In the genomic region with DNA sequence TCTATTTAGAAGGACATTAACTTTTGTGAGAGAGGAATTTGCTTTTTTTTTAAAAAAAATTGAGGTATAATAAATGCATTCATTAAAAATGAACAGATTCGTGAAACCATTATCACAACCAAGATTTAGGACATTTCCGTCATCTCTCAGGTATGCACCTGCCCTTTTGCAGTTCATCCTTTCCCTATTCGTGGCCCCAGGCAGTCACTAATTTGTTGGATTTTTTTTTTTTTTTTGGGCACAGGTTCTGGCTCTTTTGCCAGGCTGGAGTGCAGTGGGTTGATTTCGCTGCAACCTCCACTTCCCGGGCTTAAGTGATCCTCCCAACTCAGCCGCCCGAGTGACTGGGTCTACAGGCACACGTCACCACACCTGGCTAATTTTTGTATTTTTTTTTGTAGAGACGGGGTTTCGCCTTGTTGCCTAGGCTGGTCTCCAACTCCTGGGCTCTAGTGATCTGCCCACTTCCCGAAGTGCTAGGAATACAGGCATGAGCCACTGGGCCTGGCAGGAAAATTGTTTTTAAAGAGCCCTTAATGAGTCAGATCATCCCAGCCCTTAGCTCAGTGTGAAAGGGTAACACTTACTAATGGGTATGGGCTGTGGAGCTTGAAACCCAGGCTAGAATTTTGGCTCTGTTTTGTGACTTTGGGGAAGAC, we compare ENCODE assay signal across 12 cellular contexts. TPM values are rescaled to one million over a fixed set of nuclear protein-coding genes. Genes with fewer than 3 reads are reported as not detected.
DNase-seq lines count a peak whose midpoint lies in the region; ATAC-seq and TF ChIP-seq lines count a peak whose summit lies in the region.
"Had no signal": no experiment of that assay in that cellular context is flagged by ENCODE, and none has a peak within 500 bp of the region (broad histone marks: within the 10 kb centered on the region; RNA-seq: fewer than 3 reads in every experiment).

No MANE protein-coding gene starts in this region.

- H3K4me1 ChIP-seq in Loucy (ENCODE audit: insufficient read depth, low read length, poor library complexity, severe bottlenecking) = peaks cover 38% of the 10 kb centered on the region

- H3K9me2 ChIP-seq in Loucy (replicated peaks; ENCODE audit: low read depth, low read length) = no peaks in the 10 kb centered on the region
- H3K9me2 ChIP-seq: SK-N-SH had no signal

- no peak overlapping the region for H3K9ac ChIP-seq in Loucy (ENCODE audit: low read depth, low read length, poor library complexity, severe bottlenecking)
- H3K9ac ChIP-seq: BLaER1 treated with 17β-estradiol and CSF1 and Interleukin-3, amounts not matched to agents 10 nM and 100 nM; parathyroid adenoma; SK-N-SH had no signal

- H3K4me3 ChIP-seq in Loucy (ENCODE audit: low read length, poor library complexity, severe bottlenecking) = no peak overlapping the region
- H3K4me3 ChIP-seq: adrenal gland; BLaER1 treated with 17β-estradiol and CSF1 and Interleukin-3, amounts not matched to agents 10 nM and 100 nM had no signal

- H3K36me3 ChIP-seq in Loucy (ENCODE audit: insufficient read depth, low read length) = peaks cover 12% of the 10 kb centered on the region; the same call in 1 of the 2 replicates
- H3K36me3 ChIP-seq: adrenal gland had no signal

- H3K4me1 Mint-ChIP-seq in chondrocyte (ENCODE audit: low read depth) (peaks cover 32% of the 10 kb centered on the region), mesothelial cell of epicardium (peaks cover 17% of the 10 kb centered on the region)
- peaks cover 29% of the 10 kb centered on the region for H3K4me1 Mint-ChIP-seq in activated CD4-positive, alpha-beta memory T cell treated with anti-CD3 and anti-CD28 coated beads, Interleukin-2, amount 10 ng/mL, durations not matched to agents 7 days and 5 days

- H3K27ac Mint-ChIP-seq in chondrocyte (ENCODE audit: unreplicated experiment) (peak overlapping the region; percentile 5), mesothelial cell of epicardium (peak overlapping the region; percentile 59)
- H3K27ac Mint-ChIP-seq in activated CD4-positive, alpha-beta memory T cell treated with anti-CD3 and anti-CD28 coated beads, Interleukin-2, amount 10 ng/mL, durations not matched to agents 7 days and 5 days = no peak overlapping the region

- no peaks in the 10 kb centered on the region for H3K27me3 ChIP-seq in Loucy (ENCODE audit: insufficient read depth, low read length, poor library complexity, severe bottlenecking)
- H3K27me3 ChIP-seq: adrenal gland; BLaER1 treated with 17β-estradiol and CSF1 and Interleukin-3, amounts not matched to agents 10 nM and 100 nM had no signal

- CTCF ChIA-PET in activated CD4-positive, alpha-beta memory T cell treated with anti-CD3 and anti-CD28 coated beads, Interleukin-2, amount 10 ng/mL, durations not matched to agents 7 days and 5 days (lab: Charles Lee) = no interaction called here

- H3F3A ChIP-seq in Loucy (ENCODE audit: low read depth) = no peaks in the 10 kb centered on the region

- H3K36me3 Mint-ChIP-seq in chondrocyte (ENCODE audit: low read depth) = no peaks in the 10 kb centered on the region
- no peaks in the 10 kb centered on the region for H3K36me3 Mint-ChIP-seq in mesothelial cell of epicardium
- peaks cover 15% of the 10 kb centered on the region for H3K36me3 Mint-ChIP-seq in activated CD4-positive, alpha-beta memory T cell treated with anti-CD3 and anti-CD28 coated beads, Interleukin-2, amount 10 ng/mL, durations not matched to agents 7 days and 5 days (ENCODE audit: low read depth)

- no peak overlapping the region for H3K4me3 Mint-ChIP-seq in chondrocyte (ENCODE audit: unreplicated experiment)
- no peak overlapping the region for H3K4me3 Mint-ChIP-seq in mesothelial cell of epicardium
- H3K4me3 Mint-ChIP-seq in activated CD4-positive, alpha-beta memory T cell treated with anti-CD3 and anti-CD28 coated beads, Interleukin-2, amount 10 ng/mL, durations not matched to agents 7 days and 5 days = no peak overlapping the region

- DNase-seq in AG20443 (ENCODE audit: low spot score) (peak; percentile 42), chondrocyte (ENCODE audit: low spot score) (no peak), mesothelial cell of epicardium (ENCODE audit: low spot score in 2 of 2, unreplicated experiment in 2 of 2) (no peak), pons (ENCODE audit: low spot score) (no peak)
- no peak for DNase-seq in stimulated activated CD4-positive, alpha-beta T cell treated with anti-CD3 and anti-CD28 coated beads, Interleukin-4, amount 100 ng/mL, for 1 hour
- no peak for DNase-seq in activated CD4-positive, alpha-beta memory T cell treated with anti-CD3 and anti-CD28 coated beads, Interleukin-2, amount 10 ng/mL, durations not matched to agents 7 days and 5 days
- DNase-seq: SK-N-SH had no signal

- H3K4me2 ChIP-seq in Loucy (ENCODE audit: low read depth, low read length, poor library complexity, severe bottlenecking) = peak overlapping the region; percentile 35
- H3K4me2 ChIP-seq: SK-N-SH had no signal

- no peak for ATAC-seq in HG02970 (IDR thresholded peaks at IDR 0.05; ENCODE audit: low FRiP score, unreplicated experiment)

- no peaks in the 10 kb centered on the region for H3K9me3 ChIP-seq in Loucy (ENCODE audit: insufficient read depth, low read depth, low read length)
- H3K9me3 ChIP-seq: adrenal gland, SK-N-SH had no signal

- H3K9me3 Mint-ChIP-seq in chondrocyte (ENCODE audit: low read depth) (no peaks in the 10 kb centered on the region), mesothelial cell of epicardium (no peaks in the 10 kb centered on the region)
- H3K9me3 Mint-ChIP-seq in activated CD4-positive, alpha-beta memory T cell treated with anti-CD3 and anti-CD28 coated beads, Interleukin-2, amount 10 ng/mL, durations not matched to agents 7 days and 5 days = no peaks in the 10 kb centered on the region

- peaks cover 98% of the 10 kb centered on the region for H3K79me2 ChIP-seq in Loucy (ENCODE audit: insufficient read depth, low read length)

- POLR2A ChIA-PET in activated CD4-positive, alpha-beta memory T cell treated with anti-CD3 and anti-CD28 coated beads, Interleukin-2, amount 10 ng/mL, durations not matched to agents 7 days and 5 days (lab: Charles Lee) = interaction anchor here (0.8 to 1.7 kb wide), 2 partner anchors 9 to 71 kb away, joined by 3 to 12 read pairs; a partner anchor contains a TSS

- no peak for TF ChIP-seq CTCF in Loucy (conservative IDR thresholded peaks at IDR 0.05; ENCODE audit: low read length)
- no peak for TF ChIP-seq CTCF in chondrocyte (IDR thresholded peaks at IDR 0.05)
- TF ChIP-seq CTCF in mesothelial cell of epicardium (IDR thresholded peaks at IDR 0.05; ENCODE audit: unreplicated experiment) = no peak

- H2AFZ ChIP-seq in Loucy (ENCODE audit: low read length) = no peak overlapping the region
- H2AFZ ChIP-seq: parathyroid adenoma had no signal

- H4K20me1 ChIP-seq in Loucy (ENCODE audit: insufficient read depth, low read length, poor library complexity, severe bottlenecking) = peaks cover 100% of the 10 kb centered on the region

- H3K27me3 Mint-ChIP-seq in chondrocyte (ENCODE audit: low read depth) (no peaks in the 10 kb centered on the region), mesothelial cell of epicardium (ENCODE audit: low read depth) (no peaks in the 10 kb centered on the region)
- no peaks in the 10 kb centered on the region for H3K27me3 Mint-ChIP-seq in activated CD4-positive, alpha-beta memory T cell treated with anti-CD3 and anti-CD28 coated beads, Interleukin-2, amount 10 ng/mL, durations not matched to agents 7 days and 5 days

RNA-seq across cellular contexts. Expression of a gene that starts 9.2 kb away (rescaled TPM):
- total RNA-seq in chondrocyte (34.6 to 42.1 TPM (median 34.7 TPM) in 3 replicates), mesothelial cell of epicardium (64.8 to 69.5 TPM (median 67.1 TPM) in 3 replicates)
- total RNA-seq in activated CD4-positive, alpha-beta memory T cell treated with anti-CD3 and anti-CD28 coated beads, Interleukin-2, amount 10 ng/mL, durations not matched to agents 7 days and 5 days = 10 to 100 TPM; 53.9 to 57.8 TPM
